In the genomic region with DNA sequence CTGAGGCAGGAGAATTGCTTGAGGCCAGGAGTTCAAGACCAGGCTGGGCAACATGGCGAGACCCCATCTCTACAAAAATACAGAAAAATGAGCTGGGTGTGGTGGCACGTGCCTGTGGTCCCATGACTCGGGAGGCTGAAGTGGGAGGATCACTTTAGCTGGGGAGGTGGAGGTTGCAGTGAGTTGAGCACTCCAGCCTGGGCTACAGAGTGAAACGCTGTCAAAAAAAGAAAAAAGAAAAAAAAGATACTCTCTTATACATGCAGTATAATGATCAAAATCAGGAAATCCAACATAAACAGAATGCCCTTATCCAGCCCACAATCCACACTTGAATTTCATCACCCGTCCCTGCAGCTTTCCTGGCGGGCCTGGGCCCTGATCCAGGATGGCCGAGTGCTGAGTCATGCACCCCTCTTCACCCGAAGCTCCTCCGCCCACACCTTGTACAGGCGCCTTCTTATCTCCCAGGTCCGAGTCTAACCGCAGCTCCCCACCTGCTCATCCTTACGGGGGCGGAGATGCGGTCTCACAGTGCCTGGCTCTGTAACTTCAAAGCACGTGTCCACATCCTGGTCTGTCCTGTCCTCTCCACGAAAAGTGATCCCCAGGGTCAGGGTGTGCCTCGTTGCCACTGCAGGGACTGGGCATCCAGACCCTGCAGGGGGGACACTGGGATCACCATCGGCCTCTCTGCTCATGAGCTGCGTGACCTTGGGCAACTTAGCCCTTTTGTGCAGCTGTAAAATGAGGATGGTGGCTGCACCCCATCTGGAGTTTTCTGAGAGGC, we compare ENCODE assay signal across 9 cellular contexts.
DNase-seq lines count a peak whose midpoint lies in the region; ATAC-seq, FAIRE-seq and TF ChIP-seq lines count a peak whose summit lies in the region.
"Had no signal": no experiment of that assay in that cellular context is flagged by ENCODE, and none has a peak within 500 bp of the region (broad histone marks: within the 10 kb centered on the region; RNA-seq: fewer than 3 reads in every experiment).

No MANE protein-coding gene starts in this region.

- no peaks in the 10 kb centered on the region for H3K36me3 ChIP-seq in adrenal gland (replicated peaks in 1 of 2)
- no peaks in the 10 kb centered on the region for H3K36me3 ChIP-seq in keratinocyte (ENCODE audit: control insufficient read depth in 2 of 2, extremely low read depth in 1 of 2, insufficient read depth in 2 of 2, low read length in 2 of 2)
- H3K36me3 ChIP-seq in CD4-positive, alpha-beta memory T cell (ENCODE audit: insufficient read depth, low read length) = no peaks in the 10 kb centered on the region

- no peaks in the 10 kb centered on the region for H3K36me3 Mint-ChIP-seq in activated CD8-positive, alpha-beta T cell treated with anti-CD3 and anti-CD28 coated beads for 36 hours (ENCODE audit: low read depth)
- no peaks in the 10 kb centered on the region for H3K36me3 Mint-ChIP-seq in activated CD8-positive, alpha-beta T cell treated with anti-CD3 and anti-CD28 coated beads, Interleukin-2, amount 10 ng/mL, durations not matched to agents 7 days and 5 days (ENCODE audit: low read depth)
- no peaks in the 10 kb centered on the region for H3K36me3 Mint-ChIP-seq in CD4-positive, alpha-beta memory T cell

- H3K9me3 Mint-ChIP-seq in activated CD8-positive, alpha-beta T cell treated with anti-CD3 and anti-CD28 coated beads for 36 hours = no peaks in the 10 kb centered on the region
- no peaks in the 10 kb centered on the region for H3K9me3 Mint-ChIP-seq in activated CD8-positive, alpha-beta T cell treated with anti-CD3 and anti-CD28 coated beads, Interleukin-2, amount 10 ng/mL, durations not matched to agents 7 days and 5 days (ENCODE audit: insufficient read depth)
- no peaks in the 10 kb centered on the region for H3K9me3 Mint-ChIP-seq in CD4-positive, alpha-beta memory T cell
- H3K9me3 Mint-ChIP-seq: T-helper 1 cell treated with Interleukin-12 subunit alpha and Interleukin-12 subunit beta and Interleukin-4 antibody, amounts not matched to agents 30 μg/mL and 1 μg/mL, for 36 hours had no signal

- H3K4me1 Mint-ChIP-seq in activated CD8-positive, alpha-beta T cell treated with anti-CD3 and anti-CD28 coated beads for 36 hours (ENCODE audit: low read depth) = peaks cover 7% of the 10 kb centered on the region
- peaks cover 3% of the 10 kb centered on the region for H3K4me1 Mint-ChIP-seq in activated CD8-positive, alpha-beta T cell treated with anti-CD3 and anti-CD28 coated beads, Interleukin-2, amount 10 ng/mL, durations not matched to agents 7 days and 5 days (ENCODE audit: low read depth)
- H3K4me1 Mint-ChIP-seq in CD4-positive, alpha-beta memory T cell = peaks cover 16 to 24% (median 18%) of the 10 kb centered on the region in 4 donors

- 37 to 48% (median 40%) methylated on average over 13 to 20 of the region's 20 CpGs for WGBS in adrenal gland, 4 donors

- dilution Hi-C loops in keratinocyte (cut with MboI; ENCODE audit: extremely low pct_ligation_motif_present, low sequenced_read_pairs) = no loop called here

- no peak for TF ChIP-seq CTCF in activated CD8-positive, alpha-beta T cell treated with anti-CD3 and anti-CD28 coated beads for 36 hours (IDR thresholded peaks at IDR 0.05)
- TF ChIP-seq CTCF in adrenal gland (IDR thresholded peaks at IDR 0.05) (no peak), keratinocyte (optimal IDR thresholded peaks at IDR 0.05 in 1 of 3, IDR thresholded peaks at IDR 0.05 in 1 of 3, conservative IDR thresholded peaks at IDR 0.05 in 1 of 3; ENCODE audit: extremely low read depth in 1 of 3, insufficient read depth in 2 of 3, low read length in 3 of 3) (no peak)

- intact Hi-C loops in activated CD8-positive, alpha-beta T cell treated with anti-CD3 and anti-CD28 coated beads for 36 hours (cut with micrococcal nuclease) = no loop called here
- intact Hi-C loops in adrenal gland (cut with DNase I) = no loop called here
- intact Hi-C loops in CD4-positive, alpha-beta memory T cell (cut with micrococcal nuclease) = no loop called here

- TF ChIP-seq POLR2A in adrenal gland (IDR thresholded peaks at IDR 0.05) = no peak

- H3K27ac Mint-ChIP-seq in activated CD8-positive, alpha-beta T cell treated with anti-CD3 and anti-CD28 coated beads for 36 hours = no peak overlapping the region
- no peak overlapping the region for H3K27ac Mint-ChIP-seq in activated CD8-positive, alpha-beta T cell treated with anti-CD3 and anti-CD28 coated beads, Interleukin-2, amount 10 ng/mL, durations not matched to agents 7 days and 5 days
- H3K27ac Mint-ChIP-seq in CD4-positive, alpha-beta memory T cell = no peak overlapping the region
- H3K27ac Mint-ChIP-seq: T-helper 1 cell treated with Interleukin-12 subunit alpha and Interleukin-12 subunit beta and Interleukin-4 antibody, amounts not matched to agents 30 μg/mL and 1 μg/mL, for 36 hours had no signal

- DNase-seq in activated CD8-positive, alpha-beta T cell treated with anti-CD3 and anti-CD28 coated beads for 36 hours = peak; percentile 23
- no peak for DNase-seq in activated CD8-positive, alpha-beta T cell treated with anti-CD3 and anti-CD28 coated beads, Interleukin-2, amount 10 ng/mL, durations not matched to agents 7 days and 5 days
- DNase-seq in adrenal gland (peak; percentile 66 to 89 (median 86)), keratinocyte (ENCODE audit: low read depth, low spot score) (peak; percentile 91), ureter (ENCODE audit: low spot score) (peak; percentile 82), NOMO-1 treated with DMSO at 0.1 percent for 48 hours (lab: John Stamatoyannopoulos, UW; ENCODE audit: unreplicated experiment) (no peak)
- no peak for DNase-seq in CD4-positive, alpha-beta memory T cell

- CTCF ChIA-PET in activated CD8-positive, alpha-beta T cell treated with anti-CD3 and anti-CD28 coated beads for 36 hours (lab: Charles Lee) = no interaction called here
- CTCF ChIA-PET in activated CD8-positive, alpha-beta T cell treated with anti-CD3 and anti-CD28 coated beads, Interleukin-2, amount 10 ng/mL, durations not matched to agents 7 days and 5 days (lab: Charles Lee) = no interaction called here
- CTCF ChIA-PET in CD4-positive, alpha-beta memory T cell (lab: Charles Lee; ENCODE audit: partially characterized antibody) = interaction anchor here (0.7 kb wide), 1 partner anchor 10 kb away, joined by 3 read pairs; no protein-coding TSS in a partner anchor

- H3K4me1 ChIP-seq in adrenal gland (replicated peaks in 1 of 2) (peaks cover 0 to 5% of the 10 kb centered on the region in 2 donors), keratinocyte (ENCODE audit: control insufficient read depth, extremely low read depth, insufficient read depth, low read length) (peaks cover 36% of the 10 kb centered on the region)
- H3K4me1 ChIP-seq in CD4-positive, alpha-beta memory T cell (ENCODE audit: insufficient read depth, low read length) = peaks cover 20% of the 10 kb centered on the region

- H3K4me3 ChIP-seq in adrenal gland (no peak overlapping the region), keratinocyte (ENCODE audit: control insufficient read depth in 2 of 3, extremely low read depth in 1 of 3, insufficient read depth in 2 of 3, low read depth in 1 of 3, low read length in 3 of 3) (no peak overlapping the region)
- H3K4me3 ChIP-seq in CD4-positive, alpha-beta memory T cell (ENCODE audit: low read length in 2 of 2) = no peak overlapping the region

- no peaks in the 10 kb centered on the region for H4K20me1 ChIP-seq in keratinocyte (ENCODE audit: control insufficient read depth, extremely low read depth, insufficient read depth, low read length)

- no peak for ATAC-seq in activated CD8-positive, alpha-beta T cell treated with anti-CD3 and anti-CD28 coated beads for 36 hours
- ATAC-seq in activated CD8-positive, alpha-beta T cell treated with anti-CD3 and anti-CD28 coated beads, Interleukin-2, amount 10 ng/mL, durations not matched to agents 7 days and 5 days = no peak
- no peak for ATAC-seq in HG03039 (IDR thresholded peaks at IDR 0.05; ENCODE audit: unreplicated experiment)

- H3K27me3 Mint-ChIP-seq in activated CD8-positive, alpha-beta T cell treated with anti-CD3 and anti-CD28 coated beads for 36 hours = peaks cover 1% of the 10 kb centered on the region
- H3K27me3 Mint-ChIP-seq in activated CD8-positive, alpha-beta T cell treated with anti-CD3 and anti-CD28 coated beads, Interleukin-2, amount 10 ng/mL, durations not matched to agents 7 days and 5 days (ENCODE audit: low read depth) = peaks cover 5% of the 10 kb centered on the region
- no peaks in the 10 kb centered on the region for H3K27me3 Mint-ChIP-seq in CD4-positive, alpha-beta memory T cell

- H3K27me3 ChIP-seq in adrenal gland = no peaks in the 10 kb centered on the region
- H3K27me3 ChIP-seq in keratinocyte (ENCODE audit: control insufficient read depth, extremely low read depth, insufficient read depth, low read length) = no peaks in the 10 kb centered on the region
- H3K27me3 ChIP-seq in CD4-positive, alpha-beta memory T cell (ENCODE audit: insufficient read depth, low read length) = no peaks in the 10 kb centered on the region

- no peak overlapping the region for H2AFZ ChIP-seq in keratinocyte (ENCODE audit: control insufficient read depth, low read length)

- no peak overlapping the region for H3K4me3 Mint-ChIP-seq in activated CD8-positive, alpha-beta T cell treated with anti-CD3 and anti-CD28 coated beads for 36 hours
- no peak overlapping the region for H3K4me3 Mint-ChIP-seq in activated CD8-positive, alpha-beta T cell treated with anti-CD3 and anti-CD28 coated beads, Interleukin-2, amount 10 ng/mL, durations not matched to agents 7 days and 5 days
- peak overlapping the region in 2 of 8 donors; percentile 4 to 10 for H3K4me3 Mint-ChIP-seq in CD4-positive, alpha-beta memory T cell
- H3K4me3 Mint-ChIP-seq: T-helper 1 cell treated with Interleukin-12 subunit alpha and Interleukin-12 subunit beta and Interleukin-4 antibody, amounts not matched to agents 30 μg/mL and 1 μg/mL, for 36 hours had no signal

- POLR2A ChIA-PET in activated CD8-positive, alpha-beta T cell treated with anti-CD3 and anti-CD28 coated beads for 36 hours (lab: Charles Lee) = no interaction called here
- POLR2A ChIA-PET in activated CD8-positive, alpha-beta T cell treated with anti-CD3 and anti-CD28 coated beads, Interleukin-2, amount 10 ng/mL, durations not matched to agents 7 days and 5 days (lab: Charles Lee) = no interaction called here
- POLR2A ChIA-PET in CD4-positive, alpha-beta memory T cell (lab: Charles Lee; ENCODE audit: partially characterized antibody) = interaction anchor here (2.1 kb wide), 1 partner anchor 45 kb away, joined by 6 read pairs; no protein-coding TSS in a partner anchor

- peak overlapping the region; percentile 40 for H3K4me2 ChIP-seq in keratinocyte (ENCODE audit: control insufficient read depth, extremely low read depth, insufficient read depth, low read depth, low read length)

- no peaks in the 10 kb centered on the region for H3K79me2 ChIP-seq in keratinocyte (ENCODE audit: control insufficient read depth, insufficient read depth, low read length)

- H3K9me3 ChIP-seq in adrenal gland (replicated peaks in 1 of 3) (no peaks in the 10 kb centered on the region), keratinocyte (ENCODE audit: control insufficient read depth, low read depth, low read length) (no peaks in the 10 kb centered on the region)
- no peaks in the 10 kb centered on the region for H3K9me3 ChIP-seq in CD4-positive, alpha-beta memory T cell (ENCODE audit: control insufficient read depth in 1 of 2, low read length in 2 of 2)

- peak overlapping the region in 1 of 5 donors; percentile 46 for H3K27ac ChIP-seq in adrenal gland
- H3K27ac ChIP-seq in keratinocyte (ENCODE audit: control insufficient read depth, insufficient read depth, low read length) = peak overlapping the region; percentile 53
- no peak overlapping the region for H3K27ac ChIP-seq in CD4-positive, alpha-beta memory T cell (ENCODE audit: low read depth, low read length)

- no peaks in the 10 kb centered on the region for H3K9me1 ChIP-seq in keratinocyte (ENCODE audit: control insufficient read depth, extremely low read depth, insufficient read depth, low read length)

- H3K9ac ChIP-seq in keratinocyte (ENCODE audit: control insufficient read depth, extremely low read depth, insufficient read depth, low read length) = peak overlapping the region; percentile 36

- peak; percentile 95 for FAIRE-seq in keratinocyte (lab: Jason Lieb, UNC)

Comparison
In these comparisons a context has a peak if more than half of its experiments do, and no peak if none do; other contexts are left out.
1. DNase-seq: peak in activated CD8-positive, alpha-beta T cell treated with anti-CD3 and anti-CD28 coated beads for 36 hours (single experiment), adrenal gland (7 of 7), keratinocyte (single experiment) and ureter (single experiment); none in activated CD8-positive, alpha-beta T cell treated with anti-CD3 and anti-CD28 coated beads, Interleukin-2, amount 10 ng/mL, durations not matched to agents 7 days and 5 days (single experiment), CD4-positive, alpha-beta memory T cell (0 of 5) and NOMO-1 treated with DMSO at 0.1 percent for 48 hours (single experiment).